Comparison of ENCODE assay signal across 1 cellular context in the genomic region with DNA sequence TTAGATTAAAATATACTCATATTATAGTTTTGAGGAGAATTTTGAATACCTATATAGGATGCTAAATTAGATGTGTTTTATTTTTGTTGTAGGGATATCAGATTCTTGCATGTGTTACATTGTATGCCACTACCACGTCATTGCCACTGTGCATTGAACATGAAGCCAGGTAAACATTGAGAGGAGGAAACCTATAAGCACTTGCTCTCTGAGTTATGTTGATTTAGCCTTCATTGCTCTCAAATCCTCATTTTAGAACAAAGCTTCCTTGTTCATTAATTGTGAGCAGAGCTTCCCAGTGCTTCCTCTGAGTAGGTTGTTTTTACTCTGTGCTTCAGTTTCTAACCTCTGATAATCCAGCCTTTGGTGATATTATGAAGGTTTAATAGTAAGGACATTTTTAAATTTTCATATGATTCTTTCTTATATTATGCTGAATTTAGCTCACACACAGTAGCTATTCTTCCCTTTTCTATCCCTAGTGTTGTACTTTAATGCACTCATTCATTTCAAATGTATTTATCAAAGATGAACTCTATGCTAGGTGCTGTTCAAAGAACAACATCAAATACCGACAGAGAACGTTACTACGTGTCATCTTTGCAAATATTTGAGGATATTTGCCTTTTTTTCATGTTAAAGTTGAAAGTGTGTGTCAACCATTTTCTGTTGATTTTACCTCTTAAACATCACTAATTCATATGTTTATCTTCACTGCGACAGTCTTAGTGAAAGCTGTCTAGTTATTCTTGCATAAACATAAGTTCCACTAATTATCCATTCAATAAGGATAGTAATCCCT.
TF ChIP-seq lines count a peak whose summit lies in the region.

No MANE protein-coding gene starts in this region.

TF ChIP-seq in HepG2, 621 proteins besides CTCF, POLR2A, EP300 and RAD21 (continued from another document and continues in another):
- TF ChIP-seq HNF1A (IDR thresholded peaks at IDR 0.05; ENCODE audit: low read depth) (no peak), HNF1A (CRISPR knock-in tag; IDR thresholded peaks at IDR 0.05; ENCODE audit: borderline replicate concordance) (peak; percentile 60; the same call in 1 of the 2 replicates), ELF3 (CRISPR knock-in tag; IDR thresholded peaks at IDR 0.05) (peak; percentile 47; the same call in 1 of the 2 replicates), SKI (IDR thresholded peaks at IDR 0.05; ENCODE audit: partially characterized antibody) (no peak), ZNF510 (CRISPR knock-in tag; IDR thresholded peaks at IDR 0.05; ENCODE audit: low read depth) (no peak), RARG (CRISPR knock-in tag; IDR thresholded peaks at IDR 0.05; ENCODE audit: low read depth) (no peak), FOXP1 (IDR thresholded peaks at IDR 0.05) (no peak), FOXP1 (CRISPR knock-in tag; IDR thresholded peaks at IDR 0.05) (peak; percentile 73), ZNF24 (IDR thresholded peaks at IDR 0.05) (peak; percentile 33; the same call in 1 of the 2 replicates), TBX3 (IDR thresholded peaks at IDR 0.05; ENCODE audit: borderline replicate concordance) (peak; percentile 64; the same call in 1 of the 2 replicates), NCOA2 (CRISPR knock-in tag; IDR thresholded peaks at IDR 0.05) (peak; percentile 70), CEBPG (CRISPR knock-in tag; IDR thresholded peaks at IDR 0.05) (peak; percentile 28; the same call in 1 of the 2 replicates), NCOR1 (IDR thresholded peaks at IDR 0.05; ENCODE audit: borderline replicate concordance, low read length) (peak; percentile 22; the same call in 1 of the 2 replicates), GFI1 (CRISPR knock-in tag; IDR thresholded peaks at IDR 0.05; ENCODE audit: borderline replicate concordance) (no peak), HHEX (CRISPR knock-in tag; IDR thresholded peaks at IDR 0.05) (0 out of 2 replicates have a peak, but pooled peaks have one; percentile 50), HIVEP1 (CRISPR knock-in tag; IDR thresholded peaks at IDR 0.05) (no peak), PPARG (CRISPR knock-in tag; conservative IDR thresholded peaks at IDR 0.05) (peak; percentile 86), RARA (CRISPR knock-in tag; IDR thresholded peaks at IDR 0.05) (peak; percentile 68; the same call in 1 of the 2 replicates), SOX6 (IDR thresholded peaks at IDR 0.05) (no peak), SOX6 (CRISPR knock-in tag; IDR thresholded peaks at IDR 0.05) (peak; percentile 44; the same call in 1 of the 2 replicates), NR0B2 (CRISPR knock-in tag; IDR thresholded peaks at IDR 0.05) (no peak), PAXIP1 (CRISPR knock-in tag; conservative IDR thresholded peaks at IDR 0.05) (peak; percentile 88), ZNF329 (CRISPR knock-in tag; IDR thresholded peaks at IDR 0.05; ENCODE audit: low read depth) (no peak), JARID2 (CRISPR knock-in tag; IDR thresholded peaks at IDR 0.05; ENCODE audit: insufficient replicate concordance) (no peak), WIZ (CRISPR knock-in tag; IDR thresholded peaks at IDR 0.05) (no peak), JUN (CRISPR knock-in tag; IDR thresholded peaks at IDR 0.05) (peak; percentile 48; the same call in 1 of the 2 replicates), ZBTB38 (CRISPR knock-in tag; IDR thresholded peaks at IDR 0.05) (no peak), ISL2 (CRISPR knock-in tag; IDR thresholded peaks at IDR 0.05) (peak; percentile 88; the same call in 1 of the 2 replicates), SP140L (CRISPR knock-in tag; IDR thresholded peaks at IDR 0.05; ENCODE audit: borderline replicate concordance) (no peak), ZNF7 (CRISPR knock-in tag; IDR thresholded peaks at IDR 0.05) (no peak), ZBTB20 (CRISPR knock-in tag; IDR thresholded peaks at IDR 0.05; ENCODE audit: borderline replicate concordance, low read depth) (0 out of 2 replicates have a peak, but pooled peaks have one; percentile 32), ASH2L (IDR thresholded peaks at IDR 0.05; ENCODE audit: insufficient read length, low read depth, low read length) (peak; percentile 97), DPF2 (CRISPR knock-in tag; IDR thresholded peaks at IDR 0.05; ENCODE audit: borderline replicate concordance, low read depth) (no peak)
- TF ChIP-seq, protein P1, sequence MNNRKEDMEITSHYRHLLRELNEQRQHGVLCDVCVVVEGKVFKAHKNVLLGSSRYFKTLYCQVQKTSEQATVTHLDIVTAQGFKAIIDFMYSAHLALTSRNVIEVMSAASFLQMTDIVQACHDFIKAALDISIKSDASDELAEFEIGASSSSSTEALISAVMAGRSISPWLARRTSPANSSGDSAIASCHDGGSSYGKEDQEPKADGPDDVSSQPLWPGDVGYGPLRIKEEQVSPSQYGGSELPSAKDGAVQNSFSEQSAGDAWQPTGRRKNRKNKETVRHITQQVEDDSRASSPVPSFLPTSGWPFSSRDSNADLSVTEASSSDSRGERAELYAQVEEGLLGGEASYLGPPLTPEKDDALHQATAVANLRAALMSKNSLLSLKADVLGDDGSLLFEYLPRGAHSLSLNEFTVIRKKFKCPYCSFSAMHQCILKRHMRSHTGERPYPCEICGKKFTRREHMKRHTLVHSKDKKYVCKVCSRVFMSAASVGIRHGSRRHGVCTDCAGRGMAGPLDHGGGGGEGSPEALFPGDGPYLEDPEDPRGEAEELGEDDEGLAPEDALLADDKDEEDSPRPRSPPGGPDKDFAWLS (CRISPR knock-in tag; IDR thresholded peaks at IDR 0.05; ENCODE audit: borderline replicate concordance): no peak
- TF ChIP-seq, protein P2, sequence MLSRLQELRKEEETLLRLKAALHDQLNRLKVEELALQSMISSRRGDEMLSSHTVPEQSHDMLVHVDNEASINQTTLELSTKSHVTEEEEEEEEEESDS (CRISPR knock-in tag; IDR thresholded peaks at IDR 0.05; ENCODE audit: borderline replicate concordance): no peak
- TF ChIP-seq, protein P3, sequence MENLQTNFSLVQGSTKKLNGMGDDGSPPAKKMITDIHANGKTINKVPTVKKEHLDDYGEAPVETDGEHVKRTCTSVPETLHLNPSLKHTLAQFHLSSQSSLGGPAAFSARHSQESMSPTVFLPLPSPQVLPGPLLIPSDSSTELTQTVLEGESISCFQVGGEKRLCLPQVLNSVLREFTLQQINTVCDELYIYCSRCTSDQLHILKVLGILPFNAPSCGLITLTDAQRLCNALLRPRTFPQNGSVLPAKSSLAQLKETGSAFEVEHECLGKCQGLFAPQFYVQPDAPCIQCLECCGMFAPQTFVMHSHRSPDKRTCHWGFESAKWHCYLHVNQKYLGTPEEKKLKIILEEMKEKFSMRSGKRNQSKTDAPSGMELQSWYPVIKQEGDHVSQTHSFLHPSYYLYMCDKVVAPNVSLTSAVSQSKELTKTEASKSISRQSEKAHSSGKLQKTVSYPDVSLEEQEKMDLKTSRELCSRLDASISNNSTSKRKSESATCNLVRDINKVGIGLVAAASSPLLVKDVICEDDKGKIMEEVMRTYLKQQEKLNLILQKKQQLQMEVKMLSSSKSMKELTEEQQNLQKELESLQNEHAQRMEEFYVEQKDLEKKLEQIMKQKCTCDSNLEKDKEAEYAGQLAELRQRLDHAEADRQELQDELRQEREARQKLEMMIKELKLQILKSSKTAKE (CRISPR knock-in tag; IDR thresholded peaks at IDR 0.05; ENCODE audit: borderline replicate concordance): peak; percentile 16; the same call in 1 of the 2 replicates
- TF ChIP-seq, protein P4, sequence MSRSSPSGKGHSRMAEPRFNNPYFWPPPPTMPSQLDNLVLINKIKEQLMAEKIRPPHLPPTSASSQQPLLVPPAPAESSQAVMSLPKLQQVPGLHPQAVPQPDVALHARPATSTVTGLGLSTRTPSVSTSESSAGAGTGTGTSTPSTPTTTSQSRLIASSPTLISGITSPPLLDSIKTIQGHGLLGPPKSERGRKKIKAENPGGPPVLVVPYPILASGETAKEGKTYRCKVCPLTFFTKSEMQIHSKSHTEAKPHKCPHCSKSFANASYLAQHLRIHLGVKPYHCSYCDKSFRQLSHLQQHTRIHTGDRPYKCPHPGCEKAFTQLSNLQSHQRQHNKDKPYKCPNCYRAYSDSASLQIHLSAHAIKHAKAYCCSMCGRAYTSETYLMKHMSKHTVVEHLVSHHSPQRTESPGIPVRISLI (CRISPR knock-in tag; IDR thresholded peaks at IDR 0.05; ENCODE audit: borderline replicate concordance): peak; percentile 57; the same call in 1 of the 2 replicates
- TF ChIP-seq, protein P5, sequence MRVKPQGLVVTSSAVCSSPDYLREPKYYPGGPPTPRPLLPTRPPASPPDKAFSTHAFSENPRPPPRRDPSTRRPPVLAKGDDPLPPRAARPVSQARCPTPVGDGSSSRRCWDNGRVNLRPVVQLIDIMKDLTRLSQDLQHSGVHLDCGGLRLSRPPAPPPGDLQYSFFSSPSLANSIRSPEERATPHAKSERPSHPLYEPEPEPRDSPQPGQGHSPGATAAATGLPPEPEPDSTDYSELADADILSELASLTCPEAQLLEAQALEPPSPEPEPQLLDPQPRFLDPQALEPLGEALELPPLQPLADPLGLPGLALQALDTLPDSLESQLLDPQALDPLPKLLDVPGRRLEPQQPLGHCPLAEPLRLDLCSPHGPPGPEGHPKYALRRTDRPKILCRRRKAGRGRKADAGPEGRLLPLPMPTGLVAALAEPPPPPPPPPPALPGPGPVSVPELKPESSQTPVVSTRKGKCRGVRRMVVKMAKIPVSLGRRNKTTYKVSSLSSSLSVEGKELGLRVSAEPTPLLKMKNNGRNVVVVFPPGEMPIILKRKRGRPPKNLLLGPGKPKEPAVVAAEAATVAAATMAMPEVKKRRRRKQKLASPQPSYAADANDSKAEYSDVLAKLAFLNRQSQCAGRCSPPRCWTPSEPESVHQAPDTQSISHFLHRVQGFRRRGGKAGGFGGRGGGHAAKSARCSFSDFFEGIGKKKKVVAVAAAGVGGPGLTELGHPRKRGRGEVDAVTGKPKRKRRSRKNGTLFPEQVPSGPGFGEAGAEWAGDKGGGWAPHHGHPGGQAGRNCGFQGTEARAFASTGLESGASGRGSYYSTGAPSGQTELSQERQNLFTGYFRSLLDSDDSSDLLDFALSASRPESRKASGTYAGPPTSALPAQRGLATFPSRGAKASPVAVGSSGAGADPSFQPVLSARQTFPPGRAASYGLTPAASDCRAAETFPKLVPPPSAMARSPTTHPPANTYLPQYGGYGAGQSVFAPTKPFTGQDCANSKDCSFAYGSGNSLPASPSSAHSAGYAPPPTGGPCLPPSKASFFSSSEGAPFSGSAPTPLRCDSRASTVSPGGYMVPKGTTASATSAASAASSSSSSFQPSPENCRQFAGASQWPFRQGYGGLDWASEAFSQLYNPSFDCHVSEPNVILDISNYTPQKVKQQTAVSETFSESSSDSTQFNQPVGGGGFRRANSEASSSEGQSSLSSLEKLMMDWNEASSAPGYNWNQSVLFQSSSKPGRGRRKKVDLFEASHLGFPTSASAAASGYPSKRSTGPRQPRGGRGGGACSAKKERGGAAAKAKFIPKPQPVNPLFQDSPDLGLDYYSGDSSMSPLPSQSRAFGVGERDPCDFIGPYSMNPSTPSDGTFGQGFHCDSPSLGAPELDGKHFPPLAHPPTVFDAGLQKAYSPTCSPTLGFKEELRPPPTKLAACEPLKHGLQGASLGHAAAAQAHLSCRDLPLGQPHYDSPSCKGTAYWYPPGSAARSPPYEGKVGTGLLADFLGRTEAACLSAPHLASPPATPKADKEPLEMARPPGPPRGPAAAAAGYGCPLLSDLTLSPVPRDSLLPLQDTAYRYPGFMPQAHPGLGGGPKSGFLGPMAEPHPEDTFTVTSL (CRISPR knock-in tag; IDR thresholded peaks at IDR 0.05; ENCODE audit: borderline replicate concordance): peak; percentile 57; the same call in 1 of the 2 replicates
